16 cellular contexts compared by ENCODE assay signal in the genomic region with DNA sequence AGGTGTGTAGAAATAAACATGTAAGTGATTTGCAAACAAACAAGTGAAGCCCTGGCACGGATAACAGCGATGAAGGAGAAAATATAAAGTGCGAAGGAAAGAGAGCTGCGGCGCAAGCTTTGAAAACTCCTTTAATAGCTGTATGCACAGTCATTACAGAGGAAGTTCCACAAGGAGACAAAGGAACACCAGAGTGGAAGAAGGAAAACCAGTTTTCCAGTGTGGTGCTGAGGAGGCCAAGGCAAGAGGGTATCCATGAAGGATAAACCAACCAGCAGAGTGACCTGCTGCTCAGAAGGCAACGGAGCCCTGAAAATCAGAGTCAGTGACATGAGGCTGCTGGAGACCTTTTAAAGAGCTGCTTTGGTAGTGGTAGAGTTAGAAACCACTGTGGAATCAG. TPM values are rescaled to one million over a fixed set of nuclear protein-coding genes. Genes with fewer than 3 reads are reported as not detected.
DNase-seq lines count a peak whose midpoint lies in the region; ATAC-seq, FAIRE-seq and TF ChIP-seq lines count a peak whose summit lies in the region.
"Had no signal": no experiment of that assay in that cellular context is flagged by ENCODE, and none has a peak within 500 bp of the region (broad histone marks: within the 10 kb centered on the region; RNA-seq: fewer than 3 reads in every experiment).

No MANE protein-coding gene starts in this region.

- no peak for ATAC-seq in stimulated activated naive CD8-positive, alpha-beta T cell treated with anti-CD3 and anti-CD28 coated beads, Interleukin-15, amount 100 ng/mL, for 72 hours
- ATAC-seq in stimulated activated naive CD8-positive, alpha-beta T cell treated with anti-CD3 and anti-CD28 coated beads, Interleukin-15, Interleukin-2, amounts not matched to agents 100 U/mL and 50 U/mL, for 24 hours: no peak
- peak; percentile 11 for ATAC-seq in foreskin keratinocyte
- ATAC-seq in GM18867 (IDR thresholded peaks at IDR 0.05; ENCODE audit: unreplicated experiment): no peak
- ATAC-seq: K562 had no signal

- H3K36me3 ChIP-seq in bronchial epithelial cell (ENCODE audit: control insufficient read depth, insufficient read depth, low read length): peaks cover under 1% of the 10 kb centered on the region
- H3K36me3 ChIP-seq in ascending aorta: no peaks in the 10 kb centered on the region

- H3K9me3 Mint-ChIP-seq in stimulated activated naive CD8-positive, alpha-beta T cell treated with anti-CD3 and anti-CD28 coated beads, Interleukin-15, amount 100 ng/mL, for 72 hours: no peaks in the 10 kb centered on the region
- H3K9me3 Mint-ChIP-seq: CD4-positive, CD25-positive, alpha-beta regulatory T cell had no signal

- H3K27ac Mint-ChIP-seq in stimulated activated naive CD8-positive, alpha-beta T cell treated with anti-CD3 and anti-CD28 coated beads, Interleukin-15, amount 100 ng/mL, for 72 hours: peak overlapping the region; percentile 28 to 81

- H3K27ac ChIP-seq in foreskin keratinocyte (peak overlapping the region; percentile 9), temporal lobe (ENCODE audit: low read depth, low read length) (peak overlapping the region; percentile 7), ascending aorta (peak overlapping the region in 1 of 2 donors; percentile 45)
- H3K27ac ChIP-seq: A549, GM23248, SJSA1 had no signal

- no peaks in the 10 kb centered on the region for H3K9me3 ChIP-seq in ascending aorta
- H3K9me3 ChIP-seq: A549, SJSA1 had no signal

- intact Hi-C loops in ascending aorta (cut with DNase I): no loop called here

- no peak for DNase-seq in stimulated activated naive CD8-positive, alpha-beta T cell treated with anti-CD3 and anti-CD28 coated beads, Interleukin-15, amount 100 ng/mL, for 72 hours
- no peak for DNase-seq in stimulated activated naive CD8-positive, alpha-beta T cell treated with anti-CD3 and anti-CD28 coated beads, Interleukin-15, Interleukin-2, amounts not matched to agents 100 U/mL and 50 U/mL, for 24 hours
- DNase-seq in bronchial epithelial cell (ENCODE audit: low read depth): peak; percentile 38
- DNase-seq in foreskin keratinocyte: peak in 1 of 2 donors; percentile 39
- no peak for DNase-seq in DMS53 (lab: John Stamatoyannopoulos, UW)
- DNase-seq in ascending aorta (ENCODE audit: low spot score in 2 of 2): no peak
- DNase-seq: CD4-positive, CD25-positive, alpha-beta regulatory T cell; NCI-H1417 treated with DMSO at 0.1 percent for 48 hours; NCI-H1930; NCI-H82 had no signal

- H3K4me3 ChIP-seq in bronchial epithelial cell (ENCODE audit: low read depth, low read length) (no peak overlapping the region), ascending aorta (no peak overlapping the region)
- H3K4me3 ChIP-seq: A549, GM23248, K562, SJSA1 had no signal

- H3K4me3 Mint-ChIP-seq in stimulated activated naive CD8-positive, alpha-beta T cell treated with anti-CD3 and anti-CD28 coated beads, Interleukin-15, amount 100 ng/mL, for 72 hours: no peak overlapping the region

- no peaks in the 10 kb centered on the region for H3K27me3 ChIP-seq in bronchial epithelial cell (ENCODE audit: control insufficient read depth, insufficient read depth, low read length)
- no peaks in the 10 kb centered on the region for H3K27me3 ChIP-seq in foreskin keratinocyte
- H3K27me3 ChIP-seq in ascending aorta: no peaks in the 10 kb centered on the region
- H3K27me3 ChIP-seq: SJSA1 had no signal

- peaks cover 32% of the 10 kb centered on the region for H3K4me1 Mint-ChIP-seq in stimulated activated naive CD8-positive, alpha-beta T cell treated with anti-CD3 and anti-CD28 coated beads, Interleukin-15, amount 100 ng/mL, for 72 hours

- TF ChIP-seq CTCF in bronchial epithelial cell (IDR thresholded peaks at IDR 0.05; ENCODE audit: insufficient read depth, low read length, severe bottlenecking) (no peak), foreskin keratinocyte (conservative IDR thresholded peaks at IDR 0.05) (no peak), ascending aorta (IDR thresholded peaks at IDR 0.05) (no peak)

- H3K4me1 ChIP-seq in foreskin keratinocyte (peaks cover 20% of the 10 kb centered on the region), ascending aorta (peaks cover 0 to 9% of the 10 kb centered on the region in 2 donors)

- no peak for FAIRE-seq in bronchial epithelial cell (lab: Jason Lieb, UNC)
- FAIRE-seq: A549, K562 had no signal

- H3K27me3 Mint-ChIP-seq in stimulated activated naive CD8-positive, alpha-beta T cell treated with anti-CD3 and anti-CD28 coated beads, Interleukin-15, amount 100 ng/mL, for 72 hours: no peaks in the 10 kb centered on the region
- H3K27me3 Mint-ChIP-seq: CD4-positive, CD25-positive, alpha-beta regulatory T cell had no signal

RNA-seq across cellular contexts. Expression of gene METTL16, which starts 24.4 kb away (rescaled TPM):
- total RNA-seq in bronchial epithelial cell (12.4 and 17.6 TPM in 2 replicates), foreskin keratinocyte (19.7 and 20.6 TPM in 2 replicates), temporal lobe (20.7 TPM), ascending aorta (15.3 TPM)
- 16.3 and 18.5 TPM in 2 replicates for polyA plus RNA-seq in foreskin keratinocyte
